10 cellular contexts compared by ENCODE assay signal in genomic region chr12:40107803-40108620, GRCh38. TPM values are rescaled to one million over a fixed set of nuclear protein-coding genes. Genes with fewer than 3 reads are reported as not detected.
DNase-seq lines count a peak whose midpoint lies in the region; TF ChIP-seq lines count a peak whose summit lies in the region.
"Had no signal": no experiment of that assay in that cellular context is flagged by ENCODE, and none has a peak within 500 bp of the region (broad histone marks: within the 10 kb centered on the region; RNA-seq: fewer than 3 reads in every experiment).

No MANE protein-coding gene starts in this region.

- H3K27ac Mint-ChIP-seq in brain (peak overlapping the region in 1 of 5 experiments; percentile 51), progenitor cell of endocrine pancreas (no peak overlapping the region)
- H3K27ac Mint-ChIP-seq: dendritic cell treated with granulocyte-macrophage colony-stimulating factor and Interleukin-4, amounts not matched to agents 40 ng/mL and 50 ng/mL, for 4 days had no signal

- H3K36me3 Mint-ChIP-seq in brain (no peaks in the 10 kb centered on the region), progenitor cell of endocrine pancreas (ENCODE audit: insufficient read depth) (no peaks in the 10 kb centered on the region)

- no peak overlapping the region for H3K27ac ChIP-seq in Peyer's patch
- no peak overlapping the region for H3K27ac ChIP-seq in WERI-Rb-1

- peak overlapping the region in 3 of 5 experiments; percentile 76 to 91 (median 85) for H3K4me3 Mint-ChIP-seq in brain
- no peak overlapping the region for H3K4me3 Mint-ChIP-seq in progenitor cell of endocrine pancreas (ENCODE audit: low read depth)

- H3K4me1 Mint-ChIP-seq in brain (peaks cover 34% of the 10 kb centered on the region), progenitor cell of endocrine pancreas (ENCODE audit: low read depth) (peaks cover 12% of the 10 kb centered on the region)

- H3K36me3 ChIP-seq in Peyer's patch (no peaks in the 10 kb centered on the region), WERI-Rb-1 (no peaks in the 10 kb centered on the region; the same call in 1 of the 2 replicates)
- H3K36me3 ChIP-seq: tibial nerve had no signal

- peak overlapping the region; percentile 33; the same call in 1 of the 2 replicates for H3K4me3 ChIP-seq in GM12865 (ENCODE audit: low read depth, low read length)
- peak overlapping the region in 3 of 4 donors; percentile 10 to 98 (median 33) for H3K4me3 ChIP-seq in Peyer's patch
- H3K4me3 ChIP-seq in WERI-Rb-1 (ENCODE audit: low read depth, low read length), result no peak overlapping the region

- peak; percentile 63 for DNase-seq in GM12865 (ENCODE audit: low read depth)
- DNase-seq in Peyer's patch, result peak in 1 of 3 donors; percentile 35
- DNase-seq in progenitor cell of endocrine pancreas (ENCODE audit: low spot score, unreplicated experiment), result no peak
- no peak for DNase-seq in Ammon's horn (ENCODE audit: low spot score)
- no peak for DNase-seq in GM19240 (ENCODE audit: insufficient read length, low spot score)
- DNase-seq in WERI-Rb-1, result no peak
- DNase-seq in NCI-H446 treated with DMSO at 0.1 percent for 48 hours (lab: John Stamatoyannopoulos, UW), result no peak

- no peaks in the 10 kb centered on the region for H3K9me3 ChIP-seq in Peyer's patch
- H3K9me3 ChIP-seq in WERI-Rb-1 (ENCODE audit: severe bottlenecking), result peaks cover 3% of the 10 kb centered on the region
- H3K9me3 ChIP-seq: tibial nerve had no signal

- H3K27me3 ChIP-seq in Peyer's patch, result no peaks in the 10 kb centered on the region
- peaks cover 3% of the 10 kb centered on the region for H3K27me3 ChIP-seq in WERI-Rb-1 (ENCODE audit: insufficient read depth, low read depth, severe bottlenecking)
- H3K27me3 ChIP-seq: tibial nerve had no signal

- peaks cover 3 to 21% (median 7%) of the 10 kb centered on the region in 4 donors for H3K4me1 ChIP-seq in Peyer's patch

- TF ChIP-seq POLR2A in Peyer's patch (IDR thresholded peaks at IDR 0.05), result no peak

- H3K9me3 Mint-ChIP-seq in brain, result peaks cover 0 to 5% (median 0%) of the 10 kb centered on the region in 5 experiments
- H3K9me3 Mint-ChIP-seq in progenitor cell of endocrine pancreas (ENCODE audit: low read depth), result no peaks in the 10 kb centered on the region
- H3K9me3 Mint-ChIP-seq: dendritic cell treated with granulocyte-macrophage colony-stimulating factor and Interleukin-4, amounts not matched to agents 40 ng/mL and 50 ng/mL, for 4 days had no signal

- TF ChIP-seq CTCF in GM12865 (IDR thresholded peaks at IDR 0.05; ENCODE audit: insufficient read depth, low read depth, low read length, missing control alignments) (no peak), Peyer's patch (IDR thresholded peaks at IDR 0.05) (no peak), brain (conservative IDR thresholded peaks at IDR 0.05) (no peak), progenitor cell of endocrine pancreas (IDR thresholded peaks at IDR 0.05; ENCODE audit: unreplicated experiment) (peak; percentile 3), WERI-Rb-1 (IDR thresholded peaks at IDR 0.05; ENCODE audit: low read depth, low read length) (no peak)

- H3K27me3 Mint-ChIP-seq in brain (peaks cover 9% of the 10 kb centered on the region), progenitor cell of endocrine pancreas (peaks cover 21% of the 10 kb centered on the region)

RNA-seq across cellular contexts. Expression of gene SLC2A13, which starts 2.1 kb away (rescaled TPM):
- total RNA-seq in Peyer's patch (10 to 100 TPM in 3 of 4 donors, 1 to 10 TPM in 1; 9.1 to 63.4 (median 33.1) TPM), progenitor cell of endocrine pancreas (7.4 and 8.4 TPM in 2 replicates)
- polyA plus RNA-seq in brain (ENCODE audit: insufficient read depth, low read depth, low replicate concordance), result 1.4 TPM
